ENCODE assay signal across 15 cellular contexts in the genomic region with DNA sequence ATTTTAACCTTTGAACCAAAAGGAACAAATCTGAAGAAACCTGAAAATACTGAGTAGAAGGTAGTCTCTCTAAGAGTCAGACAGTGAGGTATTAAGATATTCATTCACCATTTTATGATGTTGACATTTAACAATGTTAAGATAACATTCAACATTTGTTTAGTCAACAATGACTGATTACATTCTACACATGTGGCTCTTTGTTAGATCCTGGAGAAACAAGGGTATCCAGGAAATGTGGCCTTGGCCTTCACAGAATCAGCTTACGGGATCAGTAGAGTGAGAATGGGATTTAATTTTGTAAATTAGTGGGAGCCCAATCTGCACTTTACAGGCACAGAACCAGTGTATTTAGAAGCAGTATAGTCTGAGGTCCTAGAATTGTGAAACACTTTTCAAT.
"Had no signal": no experiment of that assay in that cellular context is flagged by ENCODE, and none has a peak within 500 bp of the region (broad histone marks: within the 10 kb centered on the region; RNA-seq: fewer than 3 reads in every experiment).

No MANE protein-coding gene starts in this region.

- H3K4me2 ChIP-seq: smooth muscle cell had no signal

- H3K36me3 ChIP-seq: lower lobe of right lung, tibial nerve, vagina had no signal

- ATAC-seq: activated CD8-positive, alpha-beta T cell treated with anti-CD3 and anti-CD28 coated beads for 36 hours; activated T-cell treated with anti-CD3 and anti-CD28 coated beads, Interleukin-2, amount 50 U/mL, for 72 hours; left cardiac atrium; lower lobe of right lung; naive thymus-derived CD4-positive, alpha-beta T cell; stimulated activated memory B cell treated with anti-CD40 and anti-IgM and Interleukin-4, amounts not matched to agents 10 μg/mL and 1 μg/mL and 100 μg/mL, for 72 hours had no signal

- H3K9me3 ChIP-seq: lower lobe of right lung, vagina had no signal

- H3K4me1 ChIP-seq: lower lobe of right lung, tibial nerve had no signal

- H3K27ac ChIP-seq: lower lobe of right lung, tibial nerve, vagina had no signal

- H3K4me3 ChIP-seq: lower lobe of right lung, smooth muscle cell, tibial nerve, vagina had no signal

- DNase-seq: activated CD8-positive, alpha-beta memory T cell treated with anti-CD3 and anti-CD28 coated beads, Interleukin-2, amount 50 U/mL, for 4 hours; activated CD8-positive, alpha-beta T cell treated with anti-CD3 and anti-CD28 coated beads for 36 hours; activated gamma-delta T cell treated with Interleukin-2 at 50 U/mL for 16 hours; activated naive CD8-positive, alpha-beta T cell treated with anti-CD3 and anti-CD28 coated beads for 36 hours; activated T-cell treated with anti-CD3 and anti-CD28 coated beads, Interleukin-2, amount 50 U/mL, for 72 hours; anterior cingulate cortex; dermis blood vessel endothelial cell; hypothalamus; left cardiac atrium; lower lobe of right lung; naive thymus-derived CD4-positive, alpha-beta T cell had no signal

- H3K27me3 ChIP-seq: tibial nerve, vagina had no signal
